ENCODE assay signal across 22 cellular contexts in the genomic region with DNA sequence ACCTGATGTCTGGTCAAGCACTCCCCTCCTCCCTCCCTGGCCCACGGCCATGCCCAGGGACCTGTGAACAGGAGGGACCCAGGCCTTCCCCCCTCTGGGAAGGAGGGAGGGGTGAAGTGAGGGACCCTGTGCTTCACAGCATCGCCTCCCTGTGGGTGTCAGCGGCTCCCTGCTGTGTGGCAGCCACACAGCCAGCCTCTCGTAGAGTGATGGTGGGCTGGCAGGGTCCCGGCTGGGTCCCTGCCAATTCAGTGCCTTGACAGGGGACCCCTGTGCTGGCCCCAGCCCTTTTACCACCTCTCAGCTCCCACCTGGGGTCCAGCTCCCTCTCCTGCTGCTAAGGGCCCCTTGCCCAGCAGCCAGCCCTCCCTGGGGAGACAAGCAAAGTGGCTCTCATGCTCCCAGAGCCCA. TPM values are rescaled to one million over a fixed set of nuclear protein-coding genes. Genes with fewer than 3 reads are reported as not detected.
DNase-seq lines count a peak whose midpoint lies in the region; FAIRE-seq and TF ChIP-seq lines count a peak whose summit lies in the region.
"Had no signal": no experiment of that assay in that cellular context is flagged by ENCODE, and none has a peak within 500 bp of the region (broad histone marks: within the 10 kb centered on the region; RNA-seq: fewer than 3 reads in every experiment).

No MANE protein-coding gene starts in this region.

- H3K79me1 ChIP-seq in H1 (ENCODE audit: low read depth, low read length), result no peaks in the 10 kb centered on the region

- no peak overlapping the region for H3K9ac ChIP-seq in H1 (replicated peaks in 1 of 4; ENCODE audit: extremely low read depth in 1 of 4, low read depth in 3 of 4, low read length in 3 of 4)

- H2AFZ ChIP-seq in H1 (ENCODE audit: low read length), result no peak overlapping the region

- H3K14ac ChIP-seq in H1 (ENCODE audit: insufficient read length), result no peak overlapping the region

- TF ChIP-seq CTCF in H1 (IDR thresholded peaks at IDR 0.05; ENCODE audit: control extremely low read depth in 1 of 3, insufficient read depth in 1 of 3, low read depth in 1 of 3, low read length in 3 of 3), result no peak

- H2BK20ac ChIP-seq in H1 (ENCODE audit: low read length), result no peak overlapping the region

- POLR2A ChIA-PET in H1 (lab: Charles Lee; ENCODE audit: partially characterized antibody), result interaction anchor here (1.5 to 1.7 kb wide), 3 partner anchors 46 to 66 kb away, joined by 3 to 10 read pairs (median 3); a partner anchor contains a TSS

- H2BK5ac ChIP-seq in H1 (ENCODE audit: low read depth, low read length), result no peak overlapping the region

- H3K79me2 ChIP-seq in H1 (ENCODE audit: control insufficient read depth in 1 of 2, insufficient read depth in 2 of 2, low read length in 2 of 2), result no peaks in the 10 kb centered on the region

- no peak overlapping the region; the same call in 1 of the 2 replicates for H3K18ac ChIP-seq in H1 (ENCODE audit: extremely low read depth, low read length)

- WGBS in H1 (ENCODE audit: extremely low coverage in 1 of 2, insufficient coverage in 1 of 2, insufficient read length in 1 of 2, insufficient replicate concordance in 2 of 2, low coverage in 1 of 2, low lambda C conversion rate in 2 of 2, missing lambda C conversion rate in 1 of 2), 2 experiments, result 88% methylated on average over 5 of the region's 5 CpGs; no CpG with 5 or more reads in 1 of the 2 experiments

- no peak for FAIRE-seq in H1 (lab: Jason Lieb, UNC)
- FAIRE-seq: A204.1 had no signal

- no peaks in the 10 kb centered on the region; a peak in 1 of 4 replicates for H3K9me3 ChIP-seq in H1 (ENCODE audit: insufficient read depth in 2 of 2, low read depth in 1 of 2, low read length in 1 of 2)

- no peak overlapping the region for H2BK15ac ChIP-seq in H1 (ENCODE audit: low read length)

- TF ChIP-seq EP300 in H1 (IDR thresholded peaks at IDR 0.05; ENCODE audit: borderline replicate concordance in 1 of 2, low read depth in 2 of 2, low read length in 2 of 2), result no peak

- no peak overlapping the region for H3K27ac ChIP-seq in H1 (ENCODE audit: low read depth, low read length)
- H3K27ac ChIP-seq: C4-2B had no signal

- H3K4me2 ChIP-seq in H1 (ENCODE audit: insufficient read depth in 1 of 2, low read depth in 2 of 2, low read length in 2 of 2), result no peak overlapping the region

- no peaks in the 10 kb centered on the region for H3K36me3 ChIP-seq in H1 (ENCODE audit: control insufficient read depth in 2 of 4, insufficient read depth in 4 of 4, low read length in 3 of 4)

- H2AK5ac ChIP-seq in H1 (ENCODE audit: low read depth, low read length), result 0 out of 2 replicates have a peak overlapping the region, but pooled peaks have one; percentile 24

- H3K4me3 ChIP-seq in H1 (ENCODE audit: extremely low read depth in 1 of 4, insufficient read depth in 2 of 4, low read depth in 3 of 4, low read length in 4 of 4), result no peak overlapping the region

- H2BK120ac ChIP-seq in H1 (replicated peaks; ENCODE audit: low read depth, low read length), result no peak overlapping the region

- no peak overlapping the region for H2BK12ac ChIP-seq in H1 (ENCODE audit: low read depth, low read length)

- H3K23me2 ChIP-seq in H1 (ENCODE audit: low read depth, low read length), result no peaks in the 10 kb centered on the region

- no peak overlapping the region for H4K91ac ChIP-seq in H1 (replicated peaks; ENCODE audit: insufficient read length, low read length)

- CTCF ChIA-PET in H1 (lab: Charles Lee; ENCODE audit: partially characterized antibody), result interaction anchor here (1.1 kb wide), 1 partner anchor 19 kb away, joined by 3 read pairs; no protein-coding TSS in a partner anchor

- no peak overlapping the region; the same call in none of the 2 replicates for H4K8ac ChIP-seq in H1 (ENCODE audit: extremely low read depth, insufficient read depth, low read length)

- H4K20me1 ChIP-seq in H1 (replicated peaks in 1 of 2; ENCODE audit: control insufficient read depth in 1 of 2, insufficient read depth in 2 of 2, low read length in 2 of 2), result no peaks in the 10 kb centered on the region

- peaks cover 0 to 2% (median 0%) of the 10 kb centered on the region in 4 experiments; a peak in 1 of 7 replicates for H3K4me1 ChIP-seq in H1 (replicated peaks in 1 of 4; ENCODE audit: control insufficient read depth in 3 of 4, insufficient read depth in 4 of 4, low read length in 3 of 4)

- no peaks in the 10 kb centered on the region for H3K27me3 ChIP-seq in H1 (replicated peaks in 1 of 4; ENCODE audit: control insufficient read depth in 3 of 4, extremely low read depth in 1 of 4, insufficient read depth in 3 of 4, low read length in 3 of 4)

- no peak overlapping the region for H3K56ac ChIP-seq in H1 (replicated peaks; ENCODE audit: insufficient read length, low read depth, low read length)

- H3K23ac ChIP-seq in H1 (ENCODE audit: insufficient read length), result no peak overlapping the region

- TF ChIP-seq RAD21 in H1 (IDR thresholded peaks at IDR 0.05 in 1 of 2, conservative IDR thresholded peaks at IDR 0.05 in 1 of 2; ENCODE audit: low read depth in 2 of 2, low read length in 2 of 2), result no peak

- no peak overlapping the region for H3K4ac ChIP-seq in H1 (replicated peaks; ENCODE audit: insufficient read length, low read depth, low read length)

- H4K5ac ChIP-seq in H1 (ENCODE audit: insufficient read length, low read depth, low read length), result no peak overlapping the region

- peak; percentile 36 for DNase-seq in activated CD8-positive, alpha-beta memory T cell treated with anti-CD3 and anti-CD28 coated beads, Interleukin-2, amount 50 U/mL, for 48 hours
- no peak for DNase-seq in activated CD8-positive, alpha-beta memory T cell treated with anti-CD3 and anti-CD28 coated beads, Interleukin-2, amount 50 U/mL, for 4 hours
- DNase-seq in NCI-H1092 (lab: John Stamatoyannopoulos, UW), result peak; percentile 59
- no peak for DNase-seq in H1 (ENCODE audit: low read depth in 1 of 2, low spot score in 2 of 2)
- peak; percentile 21 for DNase-seq in stimulated activated CD8-positive, alpha-beta memory T cell treated with anti-CD3 and anti-CD28 coated beads, Interleukin-4, amount 100 ng/mL, for 48 hours
- DNase-seq in NCI-H1436 (lab: John Stamatoyannopoulos, UW), result no peak
- DNase-seq in AG20443 (ENCODE audit: low spot score), result no peak
- no peak for DNase-seq in NCI-H146 (lab: John Stamatoyannopoulos, UW)
- DNase-seq: DMS153; EL; H9; IMR-90; Kasumi-1; NCI-H1417 treated with DMSO at 0.1 percent for 48 hours; NCI-H2081 treated with DMSO at 0.1 percent for 48 hours; NCI-H226; NCI-H69; NK-92 treated with Interleukin-12 subunit alpha and Interleukin-12 subunit beta, amount 100 ng/mL, for 24 hours; OCI-M1 had no signal

- no peak for TF ChIP-seq POLR2A in H1 (IDR thresholded peaks at IDR 0.05; ENCODE audit: control extremely low read depth in 1 of 2, low read depth in 2 of 2, low read length in 2 of 2)

TF ChIP-seq in H1, 55 proteins besides CTCF, POLR2A, EP300 and RAD21:
- TF ChIP-seq CEBPB (IDR thresholded peaks at IDR 0.05; ENCODE audit: low read depth, low read length) (no peak), GTF2F1 (IDR thresholded peaks at IDR 0.05; ENCODE audit: borderline replicate concordance, low read depth, low read length) (no peak), CHD1 (IDR thresholded peaks at IDR 0.05; ENCODE audit: low read depth, low read length) (no peak), JUND (IDR thresholded peaks at IDR 0.05; ENCODE audit: low read length) (no peak), BRCA1 (IDR thresholded peaks at IDR 0.05; ENCODE audit: low read depth, low read length) (no peak), SIN3A (conservative IDR thresholded peaks at IDR 0.05 in 1 of 2, IDR thresholded peaks at IDR 0.05 in 1 of 2; ENCODE audit: low read depth in 1 of 2, low read length in 2 of 2) (no peak), ASH2L (IDR thresholded peaks at IDR 0.05; ENCODE audit: low read length) (no peak), JUN (IDR thresholded peaks at IDR 0.05; ENCODE audit: low read depth, low read length) (no peak), POU5F1 (IDR thresholded peaks at IDR 0.05; ENCODE audit: low read depth, low read length) (no peak)
- TF ChIP-seq, protein P1, sequence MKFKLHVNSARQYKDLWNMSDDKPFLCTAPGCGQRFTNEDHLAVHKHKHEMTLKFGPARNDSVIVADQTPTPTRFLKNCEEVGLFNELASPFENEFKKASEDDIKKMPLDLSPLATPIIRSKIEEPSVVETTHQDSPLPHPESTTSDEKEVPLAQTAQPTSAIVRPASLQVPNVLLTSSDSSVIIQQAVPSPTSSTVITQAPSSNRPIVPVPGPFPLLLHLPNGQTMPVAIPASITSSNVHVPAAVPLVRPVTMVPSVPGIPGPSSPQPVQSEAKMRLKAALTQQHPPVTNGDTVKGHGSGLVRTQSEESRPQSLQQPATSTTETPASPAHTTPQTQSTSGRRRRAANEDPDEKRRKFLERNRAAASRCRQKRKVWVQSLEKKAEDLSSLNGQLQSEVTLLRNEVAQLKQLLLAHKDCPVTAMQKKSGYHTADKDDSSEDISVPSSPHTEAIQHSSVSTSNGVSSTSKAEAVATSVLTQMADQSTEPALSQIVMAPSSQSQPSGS (IDR thresholded peaks at IDR 0.05; ENCODE audit: low read length), result no peak
- TF ChIP-seq, protein P2, sequence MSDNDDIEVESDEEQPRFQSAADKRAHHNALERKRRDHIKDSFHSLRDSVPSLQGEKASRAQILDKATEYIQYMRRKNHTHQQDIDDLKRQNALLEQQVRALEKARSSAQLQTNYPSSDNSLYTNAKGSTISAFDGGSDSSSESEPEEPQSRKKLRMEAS (IDR thresholded peaks at IDR 0.05), result no peak

RNA-seq across cellular contexts. Expression of a gene that starts 31.3 kb away (rescaled TPM):
- 18.7 and 21.5 TPM in 2 replicates for total RNA-seq in H1 (2021; fragmentation: NEBNext Ultra II Directional; extraction: Animal tissue kit (Norgen Biotek cat#: 25700))
- polyA plus RNA-seq in H1 (2011; rRNA removed), result 19.6 and 24.2 TPM in 2 replicates
- polyA plus RNA-seq in H1 (2011; cell fraction: cytosol; rRNA removed), result 9.2 TPM
- 32.8 TPM for polyA plus RNA-seq in H1 (2011; cell fraction: nucleus; rRNA removed)
- 9.0 to 19.1 TPM (median 15.6 TPM) in 4 replicates for polyA plus RNA-seq in H1 (2012, experiment 1 of 2)
- polyA plus RNA-seq in H1 (2012, experiment 2 of 2), result 9.6 TPM
- polyA plus RNA-seq in H1 (2013, experiment 1 of 2), result 27.2 TPM
- 27.6 TPM for polyA plus RNA-seq in H1 (2013, experiment 2 of 2)
- polyA minus RNA-seq in H1 (2011; rRNA and poly(A)+ RNA removed), result 15.4 and 22.9 TPM in 2 replicates
- 17.1 TPM for polyA minus RNA-seq in H1 (2011; cell fraction: cytosol; rRNA and poly(A)+ RNA removed)
- 16.3 TPM for polyA minus RNA-seq in H1 (2011; cell fraction: nucleus; rRNA and poly(A)+ RNA removed)
- total RNA-seq: HT-29, IMR-90 had no signal

RNA-seq across cellular contexts. Expression of a gene that starts 59.5 kb away (rescaled TPM):
- 2,636 and 2,728 TPM in 2 replicates for total RNA-seq in H1 (2021; fragmentation: NEBNext Ultra II Directional; extraction: Animal tissue kit (Norgen Biotek cat#: 25700))
- polyA plus RNA-seq in H1 (2011; rRNA removed), result 1,557 and 2,732 TPM in 2 replicates
- 964 TPM for polyA plus RNA-seq in H1 (2011; cell fraction: cytosol; rRNA removed)
- 1,246 TPM for polyA plus RNA-seq in H1 (2011; cell fraction: nucleus; rRNA removed)
- polyA plus RNA-seq in H1 (2012, experiment 1 of 2), result 1,617 to 2,329 TPM (median 2,130 TPM) in 4 replicates
- 2,251 TPM for polyA plus RNA-seq in H1 (2012, experiment 2 of 2)
- polyA plus RNA-seq in H1 (2013, experiment 1 of 2), result 2,575 TPM
- polyA plus RNA-seq in H1 (2013, experiment 2 of 2), result 2,634 TPM
- 338 and 485 TPM in 2 replicates for polyA minus RNA-seq in H1 (2011; rRNA and poly(A)+ RNA removed)
- 832 TPM for polyA minus RNA-seq in H1 (2011; cell fraction: cytosol; rRNA and poly(A)+ RNA removed)
- polyA minus RNA-seq in H1 (2011; cell fraction: nucleus; rRNA and poly(A)+ RNA removed), result 540 TPM

Comparison
In these comparisons a context has a peak if more than half of its experiments do, and no peak if none do; other contexts are left out.
1. DNase-seq: peak in activated CD8-positive, alpha-beta memory T cell treated with anti-CD3 and anti-CD28 coated beads, Interleukin-2, amount 50 U/mL, for 48 hours (single experiment), NCI-H1092 (single experiment) and stimulated activated CD8-positive, alpha-beta memory T cell treated with anti-CD3 and anti-CD28 coated beads, Interleukin-4, amount 100 ng/mL, for 48 hours (single experiment); none in activated CD8-positive, alpha-beta memory T cell treated with anti-CD3 and anti-CD28 coated beads, Interleukin-2, amount 50 U/mL, for 4 hours (single experiment), H1 (0 of 2), NCI-H1436 (single experiment), AG20443 (single experiment) and NCI-H146 (single experiment).